ENCODE assay signal across 8 cellular contexts in the genomic region with DNA sequence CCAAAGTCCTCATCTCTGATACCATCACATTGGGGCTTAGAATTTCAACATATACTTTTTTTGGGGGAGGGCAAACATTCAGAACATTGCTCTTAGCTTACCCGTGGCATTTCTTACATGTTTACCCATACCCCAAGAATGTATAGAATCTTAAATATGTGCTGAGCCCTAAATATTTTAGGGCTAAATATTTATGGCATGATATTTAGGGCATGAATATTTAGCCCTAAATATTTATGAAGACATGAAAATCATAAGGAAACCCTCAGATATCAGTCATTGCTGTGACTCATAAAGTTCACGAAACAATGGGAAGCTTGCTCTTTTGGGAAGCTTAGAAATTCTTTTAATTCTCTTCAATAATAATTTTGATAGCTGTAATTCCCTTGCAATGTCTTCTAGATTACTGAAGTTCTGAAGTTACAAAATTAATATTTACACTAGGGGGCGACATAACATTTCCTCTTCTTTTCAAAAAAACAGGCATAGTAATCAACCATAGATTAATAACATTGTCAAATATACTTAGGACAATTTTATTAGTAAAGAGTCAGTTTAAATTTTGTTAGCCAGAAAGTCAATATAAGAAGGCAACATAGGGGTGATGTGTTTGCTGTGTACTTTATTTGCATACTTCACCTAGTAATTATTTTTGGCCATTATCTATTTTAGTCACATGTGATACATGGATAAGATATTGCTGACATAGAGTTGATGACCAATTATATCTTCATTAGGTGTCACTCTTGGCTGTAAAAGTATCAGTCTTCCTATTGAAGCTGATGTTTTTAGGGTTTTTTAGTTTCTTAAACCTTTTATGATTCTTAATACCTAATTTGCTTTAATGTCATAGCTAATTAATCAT. TPM values are rescaled to one million over a fixed set of nuclear protein-coding genes. Genes with fewer than 3 reads are reported as not detected.
DNase-seq lines count a peak whose midpoint lies in the region; ATAC-seq and TF ChIP-seq lines count a peak whose summit lies in the region.

No MANE protein-coding gene starts in this region.

- H3K27ac ChIP-seq in DOHH2 (ENCODE audit: low read depth, low read length) = no peak overlapping the region

- no peaks in the 10 kb centered on the region for H3F3A ChIP-seq in DOHH2 (ENCODE audit: control insufficient read depth, insufficient read depth)

- H3K27me3 ChIP-seq in DOHH2 (ENCODE audit: control insufficient read depth, low read length) (no peaks in the 10 kb centered on the region), adipocyte (replicated peaks; ENCODE audit: control insufficient read depth, insufficient read depth, low read length) (no peaks in the 10 kb centered on the region)

- H3K4me1 Mint-ChIP-seq in activated T-helper 1 cell treated with anti-CD3 and anti-CD28 coated beads, Interleukin-12 subunit alpha, Interleukin-12 subunit beta, Interleukin-2, Interleukin-4 antibody, amounts not matched to agents 30 ng/mL and 10 ng/mL and 1 ng/mL, durations not matched to agents 14 hours and 24 hours and 36 hours (ENCODE audit: low read depth) = no peaks in the 10 kb centered on the region

- no peaks in the 10 kb centered on the region for H4K20me1 ChIP-seq in DOHH2 (ENCODE audit: control insufficient read depth, insufficient read depth, low read depth, low read length)

- intact Hi-C loops in activated T-helper 1 cell treated with anti-CD3 and anti-CD28 coated beads, Interleukin-12 subunit alpha, Interleukin-12 subunit beta, Interleukin-2, Interleukin-4 antibody, amounts not matched to agents 30 ng/mL and 10 ng/mL and 1 ng/mL, durations not matched to agents 14 hours and 24 hours and 36 hours (cut with micrococcal nuclease) = no loop called here

- no peaks in the 10 kb centered on the region for H3K9me2 ChIP-seq in DOHH2 (replicated peaks; ENCODE audit: control insufficient read depth, low read length)

- peak; percentile 17 for DNase-seq in Jurkat, Clone E6-1 (ENCODE audit: low read depth, low spot score)
- peak; percentile 75 for DNase-seq in adipocyte (ENCODE audit: low read depth)
- peak; percentile 8 for DNase-seq in medulla oblongata (ENCODE audit: extremely low spot score)
- no peak for DNase-seq in HPDE6-E6E7 (ENCODE audit: extremely low spot score)
- no peak for DNase-seq in activated T-helper 1 cell treated with anti-CD3 and anti-CD28 coated beads, Interleukin-12 subunit alpha, Interleukin-12 subunit beta, Interleukin-2, Interleukin-4 antibody, amounts not matched to agents 30 ng/mL and 10 ng/mL and 1 ng/mL, durations not matched to agents 14 hours and 24 hours and 36 hours (ENCODE audit: low spot score)

- no peak overlapping the region for H3K4me3 Mint-ChIP-seq in activated T-helper 1 cell treated with anti-CD3 and anti-CD28 coated beads, Interleukin-12 subunit alpha, Interleukin-12 subunit beta, Interleukin-2, Interleukin-4 antibody, amounts not matched to agents 30 ng/mL and 10 ng/mL and 1 ng/mL, durations not matched to agents 14 hours and 24 hours and 36 hours

- peak; percentile 62 for TF ChIP-seq CTCF in DOHH2 (IDR thresholded peaks at IDR 0.05; ENCODE audit: low read depth, low read length, poor library complexity, severe bottlenecking)

- no peak overlapping the region for H3K27ac Mint-ChIP-seq in activated T-helper 1 cell treated with anti-CD3 and anti-CD28 coated beads, Interleukin-12 subunit alpha, Interleukin-12 subunit beta, Interleukin-2, Interleukin-4 antibody, amounts not matched to agents 30 ng/mL and 10 ng/mL and 1 ng/mL, durations not matched to agents 14 hours and 24 hours and 36 hours

- H3K9me3 ChIP-seq in DOHH2 (ENCODE audit: control insufficient read depth, insufficient read depth, low read length) = peaks cover 3% of the 10 kb centered on the region; the same call in 1 of the 2 replicates
- H3K9me3 ChIP-seq in adipocyte (ENCODE audit: control insufficient read depth, low read length) = no peaks in the 10 kb centered on the region

- H3K36me3 Mint-ChIP-seq in activated T-helper 1 cell treated with anti-CD3 and anti-CD28 coated beads, Interleukin-12 subunit alpha, Interleukin-12 subunit beta, Interleukin-2, Interleukin-4 antibody, amounts not matched to agents 30 ng/mL and 10 ng/mL and 1 ng/mL, durations not matched to agents 14 hours and 24 hours and 36 hours (ENCODE audit: low read depth) = no peaks in the 10 kb centered on the region

- H3K9ac ChIP-seq in adipocyte (ENCODE audit: low read length) = no peak overlapping the region

- H3K36me3 ChIP-seq in DOHH2 (ENCODE audit: control insufficient read depth, low read length) (no peaks in the 10 kb centered on the region), adipocyte (ENCODE audit: control insufficient read depth, insufficient read depth, low read length, severe bottlenecking) (no peaks in the 10 kb centered on the region)

- H3K4me1 ChIP-seq in DOHH2 (ENCODE audit: control insufficient read depth, low read length) (no peaks in the 10 kb centered on the region), adipocyte (ENCODE audit: control insufficient read depth, insufficient read depth, low read length) (peaks cover 3% of the 10 kb centered on the region)

- no peaks in the 10 kb centered on the region for H3K79me2 ChIP-seq in DOHH2 (ENCODE audit: control insufficient read depth, low read length)

- H3K9me3 Mint-ChIP-seq in activated T-helper 1 cell treated with anti-CD3 and anti-CD28 coated beads, Interleukin-12 subunit alpha, Interleukin-12 subunit beta, Interleukin-2, Interleukin-4 antibody, amounts not matched to agents 30 ng/mL and 10 ng/mL and 1 ng/mL, durations not matched to agents 14 hours and 24 hours and 36 hours = no peaks in the 10 kb centered on the region

- H3K4me2 ChIP-seq in DOHH2 (ENCODE audit: low read length) = no peak overlapping the region

- no peak overlapping the region for H3K4me3 ChIP-seq in DOHH2 (ENCODE audit: low read length)
- no peak overlapping the region for H3K4me3 ChIP-seq in Jurkat, Clone E6-1 (ENCODE audit: low read length)
- no peak overlapping the region for H3K4me3 ChIP-seq in adipocyte (ENCODE audit: low read length)

- no peaks in the 10 kb centered on the region for H3K27me3 Mint-ChIP-seq in activated T-helper 1 cell treated with anti-CD3 and anti-CD28 coated beads, Interleukin-12 subunit alpha, Interleukin-12 subunit beta, Interleukin-2, Interleukin-4 antibody, amounts not matched to agents 30 ng/mL and 10 ng/mL and 1 ng/mL, durations not matched to agents 14 hours and 24 hours and 36 hours (ENCODE audit: insufficient read depth)

- ATAC-seq in HG03175 (IDR thresholded peaks at IDR 0.05; ENCODE audit: unreplicated experiment) (no peak), HG03469 (IDR thresholded peaks at IDR 0.05; ENCODE audit: unreplicated experiment) (no peak)

RNA-seq across cellular contexts. Expression of a gene that starts 13.1 kb away (rescaled TPM):
- not detected for polyA plus RNA-seq in Jurkat, Clone E6-1 (2012; ENCODE audit: insufficient read depth, insufficient read length)
- total RNA-seq in activated T-helper 1 cell treated with anti-CD3 and anti-CD28 coated beads, Interleukin-12 subunit alpha, Interleukin-12 subunit beta, Interleukin-2, Interleukin-4 antibody, amounts not matched to agents 30 ng/mL and 10 ng/mL and 1 ng/mL, durations not matched to agents 14 hours and 24 hours and 36 hours = 0.05 TPM in 1 of 2 replicates, not detected in the other

Comparison
In these comparisons a context has a peak if more than half of its experiments do, and no peak if none do; other contexts are left out.
1. DNase-seq: peak in Jurkat, Clone E6-1 (single experiment), adipocyte (single experiment) and medulla oblongata (single experiment); none in HPDE6-E6E7 (single experiment) and activated T-helper 1 cell treated with anti-CD3 and anti-CD28 coated beads, Interleukin-12 subunit alpha, Interleukin-12 subunit beta, Interleukin-2, Interleukin-4 antibody, amounts not matched to agents 30 ng/mL and 10 ng/mL and 1 ng/mL, durations not matched to agents 14 hours and 24 hours and 36 hours (single experiment).